ENCODE assay signal across 8 cellular contexts in the genomic region with DNA sequence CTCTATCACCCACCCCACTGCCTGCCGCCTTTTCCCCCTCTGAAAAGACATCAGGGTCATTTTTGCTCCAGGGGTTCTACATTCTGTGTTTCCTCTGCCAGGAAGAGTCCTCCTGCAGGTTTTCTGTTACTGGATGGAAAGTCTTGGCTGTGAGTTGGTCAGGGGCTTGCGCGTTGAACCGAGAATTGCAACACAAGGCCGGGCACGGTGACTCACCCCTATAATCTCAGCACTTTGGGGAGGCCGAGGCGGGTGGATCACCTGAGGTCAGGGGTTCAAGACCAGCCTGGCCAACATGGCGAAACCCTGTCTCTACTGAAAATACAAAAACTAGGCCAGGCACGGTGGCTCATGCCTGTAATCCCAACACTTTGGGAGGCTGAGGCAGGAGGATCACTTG. TPM values are rescaled to one million over a fixed set of nuclear protein-coding genes. Genes with fewer than 3 reads are reported as not detected.
A peak's percentile ranks its signal among the peaks of the same experiment; 100 is the strongest.
DNase-seq lines count a peak whose midpoint lies in the region; ATAC-seq, FAIRE-seq and TF ChIP-seq lines count a peak whose summit lies in the region.
"Not testable (repeated sequence)": the region's sequence is repeated elsewhere in the genome, so short reads cannot be mapped to it uniquely, and the experiment has no call there.

No MANE protein-coding gene starts in this region.

- H2AFZ ChIP-seq in endothelial cell of umbilical vein (ENCODE audit: low read depth, low read length), result not testable (repeated sequence)

- ATAC-seq in RWPE2 (ENCODE audit: low read depth); body of pancreas; lower lobe of right lung: not testable (repeated sequence)

- peaks cover 16% of the 10 kb centered on the region for H3K79me2 ChIP-seq in endothelial cell of umbilical vein (ENCODE audit: control insufficient read depth, insufficient read depth, low read length)

- peaks cover 19% of the 10 kb centered on the region for H3K36me3 Mint-ChIP-seq in activated T-cell treated with anti-CD3 and anti-CD28 coated beads, Interleukin-2, amount 50 U/mL, for 24 hours (ENCODE audit: low read depth)

- intact Hi-C loops in body of pancreas (cut with DNase I); endothelial cell of umbilical vein (cut with micrococcal nuclease); lower lobe of right lung (cut with DNase I); spleen (cut with DNase I; ENCODE audit: low total_unique reads): not testable (repeated sequence)

- not testable (repeated sequence) for H3K9ac ChIP-seq in endothelial cell of umbilical vein (replicated peaks; ENCODE audit: extremely low read depth, insufficient read depth, low read length)

- 50% methylated on average over 9 of the region's 10 CpGs; no CpG with 5 or more reads in 1 of the 2 donors for WGBS in body of pancreas, 2 donors
- 53 to 98% (median 83%) methylated on average over 6 to 10 of the region's 10 CpGs for WGBS in spleen, 5 donors

- H3K4me1 Mint-ChIP-seq in activated T-cell treated with anti-CD3 and anti-CD28 coated beads, Interleukin-2, amount 50 U/mL, for 24 hours (ENCODE audit: low read depth), result peaks cover 17% of the 10 kb centered on the region

- not testable (repeated sequence) for H3K36me3 ChIP-seq in RWPE2 (ENCODE audit: low read depth); body of pancreas (replicated peaks in 1 of 2; ENCODE audit: insufficient read depth in 1 of 2, low read depth in 2 of 2); endothelial cell of umbilical vein (ENCODE audit: control insufficient read depth in 2 of 2, extremely low read depth in 1 of 2, insufficient read depth in 2 of 2, low read length in 2 of 2); lower lobe of right lung; spleen

- TF ChIP-seq CTCF in RWPE2 (IDR thresholded peaks at IDR 0.05; ENCODE audit: poor library complexity, severe bottlenecking); body of pancreas (IDR thresholded peaks at IDR 0.05); endothelial cell of umbilical vein (IDR thresholded peaks at IDR 0.05; ENCODE audit: extremely low read depth in 1 of 2, insufficient read depth in 1 of 2, low read depth in 1 of 2, low read length in 2 of 2); lower lobe of right lung (IDR thresholded peaks at IDR 0.05); spleen (IDR thresholded peaks at IDR 0.05 in 8 of 11, conservative IDR thresholded peaks at IDR 0.05 in 3 of 11): not testable (repeated sequence)

- POLR2A ChIA-PET in endothelial cell of umbilical vein (lab: Charles Lee), result not testable (repeated sequence)

- peak; percentile 63 for FAIRE-seq in endothelial cell of umbilical vein (lab: Jason Lieb, UNC)

- H3K9me3 ChIP-seq in RWPE2 (ENCODE audit: severe bottlenecking); body of pancreas; endothelial cell of umbilical vein (replicated peaks; ENCODE audit: control insufficient read depth, insufficient read depth, low read length); lower lobe of right lung; spleen: not testable (repeated sequence)

- not testable (repeated sequence) for H3K27me3 Mint-ChIP-seq in activated T-cell treated with anti-CD3 and anti-CD28 coated beads, Interleukin-2, amount 50 U/mL, for 24 hours

- BruUV-seq in endothelial cell of umbilical vein (replicated peaks; lab: Mats Ljungman, UMichigan), result not testable (repeated sequence)

- in situ Hi-C loops in Caki2 (cut with HindIII; ENCODE audit: low pct_unique_long_range_greater_than_20kb, low sequenced_read_pairs), result not testable (repeated sequence)

- TF ChIP-seq POLR2A in body of pancreas (IDR thresholded peaks at IDR 0.05); endothelial cell of umbilical vein (IDR thresholded peaks at IDR 0.05; ENCODE audit: low read depth, low read length); spleen (IDR thresholded peaks at IDR 0.05): not testable (repeated sequence)

- peaks cover 19% of the 10 kb centered on the region for H3K4me1 ChIP-seq in RWPE2 (ENCODE audit: insufficient read depth, poor library complexity, severe bottlenecking)
- peaks cover 18% of the 10 kb centered on the region for H3K4me1 ChIP-seq in body of pancreas
- not testable (repeated sequence) for H3K4me1 ChIP-seq in endothelial cell of umbilical vein (ENCODE audit: control insufficient read depth, extremely low read depth, insufficient read depth, low read length)
- H3K4me1 ChIP-seq in lower lobe of right lung, result peaks cover 15% of the 10 kb centered on the region
- peaks cover 11 to 30% (median 22%) of the 10 kb centered on the region in 6 donors for H3K4me1 ChIP-seq in spleen

- H3K4me2 ChIP-seq in endothelial cell of umbilical vein (ENCODE audit: insufficient read depth, low read length), result not testable (repeated sequence)

- dilution Hi-C loops in endothelial cell of umbilical vein (cut with MboI; ENCODE audit: extremely low pct_ligation_motif_present, low sequenced_read_pairs), result not testable (repeated sequence)

- not testable (repeated sequence) for H3K9me1 ChIP-seq in endothelial cell of umbilical vein (replicated peaks; ENCODE audit: control insufficient read depth, extremely low read depth, insufficient read depth, low read length)

- not testable (repeated sequence) for H3K27ac Mint-ChIP-seq in activated T-cell treated with anti-CD3 and anti-CD28 coated beads, Interleukin-2, amount 50 U/mL, for 24 hours

- H3K27ac ChIP-seq in RWPE2 (ENCODE audit: poor library complexity, severe bottlenecking) (peak overlapping the region; percentile 33), body of pancreas (peak overlapping the region in 3 of 4 donors; percentile 17 to 60 (median 59))
- H3K27ac ChIP-seq in endothelial cell of umbilical vein (ENCODE audit: insufficient read depth, low read depth, low read length); lower lobe of right lung; spleen: not testable (repeated sequence)

- CTCF ChIA-PET in endothelial cell of umbilical vein (lab: Charles Lee), result not testable (repeated sequence)

- not testable (repeated sequence) for H3K4me3 ChIP-seq in RWPE2 (ENCODE audit: severe bottlenecking); body of pancreas; endothelial cell of umbilical vein (replicated peaks in 1 of 3; ENCODE audit: insufficient read depth in 1 of 3, low read depth in 1 of 3, low read length in 3 of 3); lower lobe of right lung; spleen

- DNase-seq in Caki2 (ENCODE audit: low read depth), result peak; percentile 44
- peak; percentile 91 for DNase-seq in M059J (ENCODE audit: low read depth)
- DNase-seq in RWPE2 (ENCODE audit: low spot score); activated T-cell treated with anti-CD3 and anti-CD28 coated beads, Interleukin-2, amount 50 U/mL, for 24 hours; endothelial cell of umbilical vein (ENCODE audit: low read depth, low spot score): not testable (repeated sequence)
- DNase-seq in body of pancreas, result peak in 2 of 4 donors; percentile 25 to 26
- DNase-seq in lower lobe of right lung, result peak; percentile 12
- peak; percentile 56 for DNase-seq in spleen

- not testable (repeated sequence) for H3K9me3 Mint-ChIP-seq in activated T-cell treated with anti-CD3 and anti-CD28 coated beads, Interleukin-2, amount 50 U/mL, for 24 hours

- H3K27me3 ChIP-seq in RWPE2 (ENCODE audit: insufficient read depth, poor library complexity, severe bottlenecking); body of pancreas; endothelial cell of umbilical vein (ENCODE audit: control insufficient read depth in 2 of 2, insufficient read depth in 2 of 2, low read length in 2 of 2); lower lobe of right lung (ENCODE audit: low read depth); spleen (replicated peaks in 1 of 7): not testable (repeated sequence)

- H3K4me3 Mint-ChIP-seq in activated T-cell treated with anti-CD3 and anti-CD28 coated beads, Interleukin-2, amount 50 U/mL, for 24 hours, result peak overlapping the region; percentile 10

- not testable (repeated sequence) for H4K20me1 ChIP-seq in endothelial cell of umbilical vein (replicated peaks; ENCODE audit: control insufficient read depth, extremely low read depth, insufficient read depth, low read length)

RNA-seq across cellular contexts. Expression of a gene that starts 2.8 kb away (rescaled TPM):
- 9.1 and 15.0 TPM in 2 replicates for total RNA-seq in Caki2 (2014; rRNA removed; shearing (Covaris generic); ENCODE audit: low replicate concordance)
- total RNA-seq in M059J (2014; rRNA removed; shearing (Covaris generic)), result 37.6 and 44.6 TPM in 2 replicates
- 10 to 100 TPM in 1 of 2 donors, 1 to 10 TPM in 1; 7.8 to 34.6 TPM for total RNA-seq in body of pancreas
- 26.1 and 28.2 TPM in 2 replicates for total RNA-seq in endothelial cell of umbilical vein
- 31.6 and 48.2 TPM in 2 replicates for polyA plus RNA-seq in endothelial cell of umbilical vein
- polyA plus RNA-seq in endothelial cell of umbilical vein (2011; cell fraction: cytosol; rRNA removed), result 12.8 and 14.1 TPM in 2 replicates
- polyA plus RNA-seq in endothelial cell of umbilical vein (2011; cell fraction: nucleus; rRNA removed), result 54.2 and 59.2 TPM in 2 replicates
- polyA plus RNA-seq in endothelial cell of umbilical vein (2012), result 15.6 and 16.1 TPM in 2 replicates
- polyA minus RNA-seq in endothelial cell of umbilical vein, result 72.0 and 108 TPM in 2 replicates
- polyA minus RNA-seq in endothelial cell of umbilical vein (2011; cell fraction: cytosol; rRNA and poly(A)+ RNA removed), result 26.7 TPM
- 47.7 and 51.9 TPM in 2 replicates for polyA minus RNA-seq in endothelial cell of umbilical vein (2011; cell fraction: nucleus; rRNA and poly(A)+ RNA removed)
- total RNA-seq in lower lobe of right lung, result 40.6 TPM
- total RNA-seq in spleen, result 10 to 100 TPM; 14.4 to 35.1 (median 25.3) TPM
- polyA plus RNA-seq in spleen, result 10 to 100 TPM in 2 of 3 donors, 1 to 10 TPM in 1; 7.2 to 29.2 (median 18.4) TPM

RNA-seq across cellular contexts. Expression of a gene that starts 33.4 kb away (rescaled TPM):
- 230 and 259 TPM in 2 replicates for total RNA-seq in Caki2 (2014; rRNA removed; shearing (Covaris generic); ENCODE audit: low replicate concordance)
- total RNA-seq in M059J (2014; rRNA removed; shearing (Covaris generic)), result 428 and 571 TPM in 2 replicates
- total RNA-seq in body of pancreas (10 to 100 TPM; 61.2 to 76.1 TPM), endothelial cell of umbilical vein (190 and 196 TPM in 2 replicates), lower lobe of right lung (105 TPM), spleen (10 to 100 TPM; 55.4 to 77.9 (median 67.7) TPM)
- polyA plus RNA-seq in endothelial cell of umbilical vein (191 and 199 TPM in 2 replicates), spleen (10 to 100 TPM; 20.8 to 36.1 (median 29.9) TPM)
- polyA plus RNA-seq in endothelial cell of umbilical vein (2011; cell fraction: cytosol; rRNA removed), result 137 and 140 TPM in 2 replicates
- polyA plus RNA-seq in endothelial cell of umbilical vein (2011; cell fraction: nucleus; rRNA removed), result 67.5 and 75.9 TPM in 2 replicates
- polyA plus RNA-seq in endothelial cell of umbilical vein (2012), result 134 and 142 TPM in 2 replicates
- polyA minus RNA-seq in endothelial cell of umbilical vein, result 159 and 164 TPM in 2 replicates
- polyA minus RNA-seq in endothelial cell of umbilical vein (2011; cell fraction: cytosol; rRNA and poly(A)+ RNA removed), result 53.8 TPM
- 45.4 and 50.1 TPM in 2 replicates for polyA minus RNA-seq in endothelial cell of umbilical vein (2011; cell fraction: nucleus; rRNA and poly(A)+ RNA removed)
